ENCODE assay signal across 12 cellular contexts in the genomic region with DNA sequence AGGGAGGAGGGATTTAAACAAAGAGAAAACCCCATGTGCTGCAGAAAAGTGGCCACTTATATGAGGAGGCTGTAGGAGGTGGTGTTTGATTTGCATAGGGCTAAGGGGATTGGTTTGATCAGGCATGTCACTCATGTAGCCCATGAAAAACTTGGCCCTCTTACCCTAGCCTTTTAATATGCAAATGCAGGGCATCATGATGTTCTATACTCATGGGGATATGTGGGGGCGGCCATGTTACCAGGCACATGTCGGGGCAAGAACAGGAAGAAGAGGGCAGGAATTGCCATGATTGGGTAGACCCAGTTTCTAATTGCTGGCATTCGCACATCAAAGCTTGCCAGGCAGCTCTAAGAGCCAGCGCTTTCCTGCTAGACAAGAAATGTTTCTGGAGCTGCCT. TPM values are rescaled to one million over a fixed set of nuclear protein-coding genes. Genes with fewer than 3 reads are reported as not detected.
DNase-seq lines count a peak whose midpoint lies in the region; ATAC-seq and TF ChIP-seq lines count a peak whose summit lies in the region.
"Had no signal": no experiment of that assay in that cellular context is flagged by ENCODE, and none has a peak within 500 bp of the region (broad histone marks: within the 10 kb centered on the region; RNA-seq: fewer than 3 reads in every experiment).

No MANE protein-coding gene starts in this region.

- H3K36me3 Mint-ChIP-seq in Calu3 (ENCODE audit: insufficient read depth, unreplicated experiment) (peaks cover 14% of the 10 kb centered on the region), brain (no peaks in the 10 kb centered on the region)
- peaks cover 5 to 34% (median 29%) of the 10 kb centered on the region in 3 donors for H3K36me3 Mint-ChIP-seq in naive thymus-derived CD8-positive, alpha-beta T cell
- no peaks in the 10 kb centered on the region for H3K36me3 Mint-ChIP-seq in CD4-positive, alpha-beta memory T cell

- DNase-seq in Calu3 (peak; percentile 54), NCI-H1105 treated with DMSO at 0.1 percent for 48 hours (lab: John Stamatoyannopoulos, UW) (peak; percentile 67), SIG-M5 treated with dmso at 0.1 percent for 504 hours (lab: John Stamatoyannopoulos, UW; ENCODE audit: unreplicated experiment) (no peak), Peyer's patch (no peak)
- peak in 1 of 10 donors; percentile 29 for DNase-seq in naive thymus-derived CD8-positive, alpha-beta T cell
- no peak for DNase-seq in CD4-positive, alpha-beta memory T cell
- DNase-seq: activated CD4-positive, alpha-beta T cell treated with anti-CD3 and anti-CD28 coated beads, Interleukin-2, amount 50 U/mL, for 4 hours; GDM1 had no signal

- no peaks in the 10 kb centered on the region for H3K27me3 ChIP-seq in Peyer's patch
- H3K27me3 ChIP-seq in CD4-positive, alpha-beta memory T cell (ENCODE audit: insufficient read depth, low read length): no peaks in the 10 kb centered on the region

- H3K4me3 Mint-ChIP-seq in Calu3 (ENCODE audit: low read depth, unreplicated experiment) (peak overlapping the region; percentile 48), brain (peak overlapping the region in 2 of 5 experiments; percentile 17 to 59)
- peak overlapping the region in 7 of 10 donors; percentile 2 to 62 (median 38) for H3K4me3 Mint-ChIP-seq in naive thymus-derived CD8-positive, alpha-beta T cell
- H3K4me3 Mint-ChIP-seq in CD4-positive, alpha-beta memory T cell: no peak overlapping the region

- H3K4me1 Mint-ChIP-seq in Calu3 (ENCODE audit: low read depth, unreplicated experiment): peaks cover 34% of the 10 kb centered on the region
- peaks cover 19% of the 10 kb centered on the region for H3K4me1 Mint-ChIP-seq in brain
- peaks cover 0 to 34% (median 24%) of the 10 kb centered on the region in 4 donors for H3K4me1 Mint-ChIP-seq in naive thymus-derived CD8-positive, alpha-beta T cell
- H3K4me1 Mint-ChIP-seq in CD4-positive, alpha-beta memory T cell: peaks cover 1 to 7% (median 5%) of the 10 kb centered on the region in 4 donors

- H3K9me3 Mint-ChIP-seq in Calu3 (ENCODE audit: low read depth, unreplicated experiment) (no peaks in the 10 kb centered on the region), brain (peaks cover 0 to 4% (median 0%) of the 10 kb centered on the region in 5 experiments)
- H3K9me3 Mint-ChIP-seq in naive thymus-derived CD8-positive, alpha-beta T cell: peaks cover 0 to 12% (median 4%) of the 10 kb centered on the region in 9 donors
- H3K9me3 Mint-ChIP-seq in CD4-positive, alpha-beta memory T cell: no peaks in the 10 kb centered on the region

- TF ChIP-seq CTCF in Calu3 (IDR thresholded peaks at IDR 0.05; ENCODE audit: unreplicated experiment) (no peak), brain (conservative IDR thresholded peaks at IDR 0.05) (no peak), Peyer's patch (IDR thresholded peaks at IDR 0.05) (no peak)

- POLR2A ChIA-PET in naive thymus-derived CD8-positive, alpha-beta T cell (lab: Charles Lee): interaction anchor here (1.0 to 1.3 kb wide), 2 partner anchors 31 to 197 kb away, joined by 3 to 4 read pairs; no protein-coding TSS in a partner anchor
- POLR2A ChIA-PET in CD4-positive, alpha-beta memory T cell (lab: Charles Lee; ENCODE audit: partially characterized antibody): no interaction called here

- H3K27ac ChIP-seq in Peyer's patch: no peak overlapping the region
- no peak overlapping the region for H3K27ac ChIP-seq in CD4-positive, alpha-beta memory T cell (ENCODE audit: low read depth, low read length)

- H3K4me1 ChIP-seq in Peyer's patch: peaks cover 0 to 14% (median 0%) of the 10 kb centered on the region in 4 donors
- H3K4me1 ChIP-seq in CD4-positive, alpha-beta memory T cell (ENCODE audit: insufficient read depth, low read length): peaks cover 16% of the 10 kb centered on the region

- CTCF ChIA-PET in Calu3 (lab: Charles Lee): interaction anchor here (0.5 kb wide), 1 partner anchor 24 kb away, joined by 4 read pairs; no protein-coding TSS in a partner anchor
- CTCF ChIA-PET in CD4-positive, alpha-beta memory T cell (lab: Charles Lee; ENCODE audit: partially characterized antibody): no interaction called here

- no peaks in the 10 kb centered on the region for H3K9me3 ChIP-seq in Peyer's patch
- H3K9me3 ChIP-seq in CD4-positive, alpha-beta memory T cell (ENCODE audit: control insufficient read depth in 1 of 2, low read length in 2 of 2): no peaks in the 10 kb centered on the region

- no peak overlapping the region for H3K4me3 ChIP-seq in Peyer's patch
- H3K4me3 ChIP-seq in CD4-positive, alpha-beta memory T cell (ENCODE audit: low read length in 2 of 2): no peak overlapping the region

- ATAC-seq in naive thymus-derived CD8-positive, alpha-beta T cell: peak in 1 of 2 donors; percentile 45
- no peak for ATAC-seq in HG03442 (IDR thresholded peaks at IDR 0.05; ENCODE audit: unreplicated experiment)

- H3K27me3 Mint-ChIP-seq in Calu3 (ENCODE audit: unreplicated experiment): no peaks in the 10 kb centered on the region
- H3K27me3 Mint-ChIP-seq in brain: no peaks in the 10 kb centered on the region
- H3K27me3 Mint-ChIP-seq in naive thymus-derived CD8-positive, alpha-beta T cell: no peaks in the 10 kb centered on the region
- peaks cover 2 to 7% of the 10 kb centered on the region in 2 donors for H3K27me3 Mint-ChIP-seq in CD4-positive, alpha-beta memory T cell

- intact Hi-C loops in Calu3 (cut with micrococcal nuclease; ENCODE audit: unreplicated experiment): loop anchor here (2.0 to 10.0 kb wide), 3 partner anchors 34 to 314 kb away; partner anchors contain the start of gene STYK1
- intact Hi-C loops in CD4-positive, alpha-beta memory T cell (cut with micrococcal nuclease): no loop called here

- BruUV-seq in Calu3 (replicated peaks; lab: Mats Ljungman, UMichigan): no TSS peak

- no peaks in the 10 kb centered on the region for H3K36me3 ChIP-seq in Peyer's patch
- no peaks in the 10 kb centered on the region for H3K36me3 ChIP-seq in CD4-positive, alpha-beta memory T cell (ENCODE audit: insufficient read depth, low read length)

- H3K27ac Mint-ChIP-seq in Calu3 (ENCODE audit: unreplicated experiment) (no peak overlapping the region), brain (peak overlapping the region; percentile 12 to 87 (median 61))
- peak overlapping the region in 7 of 10 donors; percentile 58 to 86 (median 83) for H3K27ac Mint-ChIP-seq in naive thymus-derived CD8-positive, alpha-beta T cell
- H3K27ac Mint-ChIP-seq in CD4-positive, alpha-beta memory T cell: peak overlapping the region in 1 of 7 donors; percentile 43

- TF ChIP-seq POLR2A in Peyer's patch (IDR thresholded peaks at IDR 0.05): no peak

RNA-seq across cellular contexts. Expression of gene KLRK1, which starts 28.8 kb away (rescaled TPM):
- total RNA-seq in Calu3 (2022) (not detected in 2 replicates), Peyer's patch (10 to 100 TPM in 1 of 4 donors, 1 to 10 TPM in 3; 3.3 to 17.9 (median 6.6) TPM)
- not detected for polyA plus RNA-seq in brain (ENCODE audit: insufficient read depth, low read depth, low replicate concordance)
- 100 to 1,000 TPM; 792 to 865 TPM for total RNA-seq in naive thymus-derived CD8-positive, alpha-beta T cell
- 100 to 1,000 TPM; 525 to 619 (median 611) TPM for polyA plus RNA-seq in naive thymus-derived CD8-positive, alpha-beta T cell
- 1 to 10 TPM; 1.3 to 1.4 TPM for total RNA-seq in CD4-positive, alpha-beta memory T cell
- 1 to 10 TPM; 1.4 to 1.9 TPM for polyA plus RNA-seq in CD4-positive, alpha-beta memory T cell
- total RNA-seq: RPMI7951 had no signal

RNA-seq across cellular contexts. Expression of gene KLRC4, which starts 48.5 kb away (rescaled TPM):
- total RNA-seq in Calu3 (2022) (not detected in 2 replicates), Peyer's patch (1 to 10 TPM in 3 of 4 donors, not detected in 1; 2.1 to 5.8 (median 5.6) TPM)
- polyA plus RNA-seq in brain (ENCODE audit: insufficient read depth, low read depth, low replicate concordance): not detected
- 10 to 100 TPM; 55.4 to 57.6 TPM for total RNA-seq in naive thymus-derived CD8-positive, alpha-beta T cell
- 10 to 100 TPM in 2 of 3 donors, 1 to 10 TPM in 1; 1.3 to 31.8 (median 13.6) TPM for polyA plus RNA-seq in naive thymus-derived CD8-positive, alpha-beta T cell
- not detected for total RNA-seq in CD4-positive, alpha-beta memory T cell
- polyA plus RNA-seq in CD4-positive, alpha-beta memory T cell: not detected
- total RNA-seq: RPMI7951, skeletal muscle tissue had no signal

RNA-seq across cellular contexts. Expression of gene KLRD1, which starts 53.4 kb away (rescaled TPM):
- total RNA-seq in Calu3 (2022) (0.14 TPM in 1 of 2 replicates, not detected in the other), Peyer's patch (1 to 10 TPM in 3 of 4 donors, under 1 TPM in 1; under 0.01 to 8.4 (median 5.4) TPM)
- 0.46 TPM for polyA plus RNA-seq in brain (ENCODE audit: insufficient read depth, low read depth, low replicate concordance)
- total RNA-seq in naive thymus-derived CD8-positive, alpha-beta T cell: 1 to 10 TPM; 4.3 to 5.0 TPM
- polyA plus RNA-seq in naive thymus-derived CD8-positive, alpha-beta T cell: 100 to 1,000 TPM in 1 of 3 donors, 1 to 10 TPM in 2; 4.3 to 271 (median 7.6) TPM
- total RNA-seq in CD4-positive, alpha-beta memory T cell: under 1 TPM; 0.64 to 0.79 TPM
- 1 to 10 TPM in 1 of 2 donors, under 1 TPM in 1; 0.50 to 2.6 TPM for polyA plus RNA-seq in CD4-positive, alpha-beta memory T cell
- total RNA-seq: RPMI7951 had no signal

RNA-seq across cellular contexts. Expression of gene KLRC3, which starts 59.3 kb away (rescaled TPM):
- total RNA-seq in Calu3 (2022) (not detected in 2 replicates), Peyer's patch (1 to 10 TPM in 2 of 4 donors, not detected in 2; 1.6 to 2.8 TPM)
- 1.5 TPM for polyA plus RNA-seq in brain (ENCODE audit: insufficient read depth, low read depth, low replicate concordance)
- total RNA-seq in naive thymus-derived CD8-positive, alpha-beta T cell: 1 to 10 TPM; 3.2 to 4.6 TPM
- polyA plus RNA-seq in naive thymus-derived CD8-positive, alpha-beta T cell: 1 to 10 TPM; 2.2 to 6.4 (median 3.9) TPM
- not detected for total RNA-seq in CD4-positive, alpha-beta memory T cell
- polyA plus RNA-seq in CD4-positive, alpha-beta memory T cell: not detected
- total RNA-seq: skeletal muscle tissue had no signal

Comparison
In these comparisons a context has a peak if more than half of its experiments do, and no peak if none do; other contexts are left out.
1. DNase-seq: peak in Calu3 (single experiment) and NCI-H1105 treated with DMSO at 0.1 percent for 48 hours (single experiment); none in SIG-M5 treated with dmso at 0.1 percent for 504 hours (single experiment), Peyer's patch (0 of 3) and CD4-positive, alpha-beta memory T cell (0 of 5).
2. H3K4me3 Mint-ChIP-seq: peak in Calu3 (single experiment) and naive thymus-derived CD8-positive, alpha-beta T cell (7 of 10); none in CD4-positive, alpha-beta memory T cell (0 of 8).
3. RNA of gene KLRK1, which starts 28.8 kb away (total RNA-seq): 792 to 865 TPM in naive thymus-derived CD8-positive, alpha-beta T cell; 3.3 to 17.9 TPM in Peyer's patch, 1.3 to 1.4 TPM in CD4-positive, alpha-beta memory T cell and not detected in Calu3; every median in the first group is over 10 times any median in the second.
4. RNA of gene KLRC4, which starts 48.5 kb away (total RNA-seq): 55.4 to 57.6 TPM in naive thymus-derived CD8-positive, alpha-beta T cell; 2.1 to 5.8 TPM in Peyer's patch, not detected in Calu3 and not detected in CD4-positive, alpha-beta memory T cell; every median in the first group is over 4 times any median in the second.